In the genomic region with DNA sequence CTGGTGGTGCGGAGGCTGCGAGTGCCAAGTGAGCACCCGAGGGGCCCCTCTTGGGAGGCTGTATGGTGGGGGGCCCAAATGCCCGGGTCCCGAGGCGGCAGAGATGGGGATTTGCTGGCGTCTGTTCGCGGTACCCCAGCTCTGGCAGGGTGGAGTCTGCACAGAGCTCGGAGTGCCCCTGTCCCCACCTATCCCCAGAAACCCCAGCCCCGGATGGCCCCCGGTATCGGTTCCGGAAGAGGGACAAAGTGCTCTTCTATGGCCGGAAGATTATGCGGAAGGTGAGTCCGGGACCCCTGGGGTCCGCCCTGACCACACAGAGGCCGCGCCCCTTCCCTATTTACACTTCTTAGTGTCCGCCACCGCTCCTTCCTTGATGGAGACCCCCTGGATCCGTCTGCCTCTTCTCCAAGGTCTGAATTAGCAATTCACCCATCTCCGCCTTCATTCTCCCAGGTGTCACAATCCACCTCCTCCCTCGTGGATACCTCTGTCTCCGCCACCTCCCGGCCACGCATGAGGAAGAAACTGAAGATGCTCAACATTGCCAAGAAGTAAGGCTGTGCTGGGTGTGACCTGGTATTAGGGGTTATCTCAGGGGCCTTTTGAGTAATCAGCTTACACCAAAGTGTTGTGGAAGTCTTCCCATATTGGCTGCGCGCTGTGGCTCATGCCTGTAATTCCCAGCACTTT, we compare ENCODE assay signal across 1 cellular context.
TF ChIP-seq lines count a peak whose summit lies in the region.

No MANE protein-coding gene starts in this region.

TF ChIP-seq in A549, 52 proteins besides CTCF, POLR2A, EP300 and RAD21 (continued from another document):
- no peak for TF ChIP-seq MYC (IDR thresholded peaks at IDR 0.05; ENCODE audit: borderline replicate concordance, low read length)
- no peak for TF ChIP-seq KDM5A (IDR thresholded peaks at IDR 0.05)
- TF ChIP-seq BHLHE40 (IDR thresholded peaks at IDR 0.05; ENCODE audit: low read depth, low read length): no peak
- no peak for TF ChIP-seq ESRRA (IDR thresholded peaks at IDR 0.05; ENCODE audit: borderline replicate concordance, low read length)
- TF ChIP-seq HEYL (CRISPR knock-in tag; IDR thresholded peaks at IDR 0.05): no peak
- no peak for TF ChIP-seq EHF (CRISPR knock-in tag; IDR thresholded peaks at IDR 0.05)
- TF ChIP-seq NR3C1 (IDR thresholded peaks at IDR 0.05): no peak
- TF ChIP-seq MAZ (IDR thresholded peaks at IDR 0.05; ENCODE audit: borderline replicate concordance, low read depth, low read length): no peak
- no peak for TF ChIP-seq GATA3 (IDR thresholded peaks at IDR 0.05; ENCODE audit: borderline replicate concordance)
- TF ChIP-seq TP53 (CRISPR knock-in tag; IDR thresholded peaks at IDR 0.05): no peak
- TF ChIP-seq RNF2 (IDR thresholded peaks at IDR 0.05; ENCODE audit: borderline replicate concordance, low read depth): no peak
- TF ChIP-seq, protein P1, sequence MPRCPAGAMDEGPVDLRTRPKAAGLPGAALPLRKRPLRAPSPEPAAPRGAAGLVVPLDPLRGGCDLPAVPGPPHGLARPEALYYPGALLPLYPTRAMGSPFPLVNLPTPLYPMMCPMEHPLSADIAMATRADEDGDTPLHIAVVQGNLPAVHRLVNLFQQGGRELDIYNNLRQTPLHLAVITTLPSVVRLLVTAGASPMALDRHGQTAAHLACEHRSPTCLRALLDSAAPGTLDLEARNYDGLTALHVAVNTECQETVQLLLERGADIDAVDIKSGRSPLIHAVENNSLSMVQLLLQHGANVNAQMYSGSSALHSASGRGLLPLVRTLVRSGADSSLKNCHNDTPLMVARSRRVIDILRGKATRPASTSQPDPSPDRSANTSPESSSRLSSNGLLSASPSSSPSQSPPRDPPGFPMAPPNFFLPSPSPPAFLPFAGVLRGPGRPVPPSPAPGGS (IDR thresholded peaks at IDR 0.05): no peak
- no peak for TF ChIP-seq JUN (IDR thresholded peaks at IDR 0.05)
- TF ChIP-seq MAFK (IDR thresholded peaks at IDR 0.05; ENCODE audit: partially characterized antibody): no peak
- TF ChIP-seq, protein P2, sequence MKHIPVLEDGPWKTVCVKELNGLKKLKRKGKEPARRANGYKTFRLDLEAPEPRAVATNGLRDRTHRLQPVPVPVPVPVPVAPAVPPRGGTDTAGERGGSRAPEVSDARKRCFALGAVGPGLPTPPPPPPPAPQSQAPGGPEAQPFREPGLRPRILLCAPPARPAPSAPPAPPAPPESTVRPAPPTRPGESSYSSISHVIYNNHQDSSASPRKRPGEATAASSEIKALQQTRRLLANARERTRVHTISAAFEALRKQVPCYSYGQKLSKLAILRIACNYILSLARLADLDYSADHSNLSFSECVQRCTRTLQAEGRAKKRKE (CRISPR knock-in tag; IDR thresholded peaks at IDR 0.05; ENCODE audit: low read depth): no peak
